9 cellular contexts compared by ENCODE assay signal in genomic region chr9:124010665-124011321, GRCh38. TPM values are rescaled to one million over a fixed set of nuclear protein-coding genes. Genes with fewer than 3 reads are reported as not detected.
A peak's percentile ranks its signal among the peaks of the same experiment; 100 is the strongest.
DNase-seq lines count a peak whose midpoint lies in the region; ATAC-seq, FAIRE-seq and TF ChIP-seq lines count a peak whose summit lies in the region.
"Had no signal": no experiment of that assay in that cellular context is flagged by ENCODE, and none has a peak within 500 bp of the region (broad histone marks: within the 10 kb centered on the region; RNA-seq: fewer than 3 reads in every experiment).

No MANE protein-coding gene starts in this region.

- no peaks in the 10 kb centered on the region for H3K9me3 Mint-ChIP-seq in activated T-helper 17 cell treated with anti-CD3 and anti-CD28 coated beads, Interleukin-2, amount 50 U/mL, for 72 hours

- no peak for TF ChIP-seq POLR2A in HepG2 (IDR thresholded peaks at IDR 0.05; ENCODE audit: insufficient read depth in 1 of 2, low read depth in 2 of 2, low read length in 2 of 2)

- H3K4me1 ChIP-seq in ACC112 (ENCODE audit: control insufficient read depth, insufficient read depth, low read length, unreplicated experiment) (no peaks in the 10 kb centered on the region), GM23248 (ENCODE audit: insufficient read depth) (no peaks in the 10 kb centered on the region), HepG2 (ENCODE audit: insufficient read depth, low read length) (peaks cover 19% of the 10 kb centered on the region)

- intact Hi-C loops in HepG2 (cut with micrococcal nuclease; ENCODE audit: unreplicated experiment): no loop called here

- H4K20me1 ChIP-seq in GM23248 (ENCODE audit: insufficient read depth): no peaks in the 10 kb centered on the region
- H4K20me1 ChIP-seq in HepG2 (ENCODE audit: insufficient read depth, low read length): peaks cover 14% of the 10 kb centered on the region; the same call in 1 of the 2 replicates

- peak overlapping the region; percentile 66 for H3K4me3 ChIP-seq in ACC112 (ENCODE audit: low read depth, low read length)
- H3K4me3 ChIP-seq in GM23248: peak overlapping the region; percentile 71
- peak overlapping the region in 1 of 3 experiments; percentile 27; a peak in 1 of 6 replicates for H3K4me3 ChIP-seq in HepG2 (replicated peaks in 1 of 3; ENCODE audit: insufficient read depth in 1 of 3, low read depth in 2 of 3, low read length in 3 of 3)

- peak overlapping the region; percentile 86 for H3K4me2 ChIP-seq in GM23248 (ENCODE audit: unreplicated experiment)
- no peak overlapping the region; the same call in 1 of the 2 replicates for H3K4me2 ChIP-seq in HepG2 (ENCODE audit: low read depth, low read length)

- H3K9me3 ChIP-seq in GM23248 (ENCODE audit: low read depth): no peaks in the 10 kb centered on the region
- no peaks in the 10 kb centered on the region for H3K9me3 ChIP-seq in HepG2 (ENCODE audit: low read length)

- no peak for FAIRE-seq in HepG2 (lab: Jason Lieb, UNC)

- POLR2A ChIA-PET in HepG2 (lab: Yijun Ruan, JAX): no interaction called here

- no peaks in the 10 kb centered on the region for H3K36me3 ChIP-seq in ACC112 (ENCODE audit: insufficient read depth, low read length)
- no peaks in the 10 kb centered on the region for H3K36me3 ChIP-seq in GM23248 (ENCODE audit: low read depth)
- H3K36me3 ChIP-seq in HepG2 (replicated peaks in 1 of 2; ENCODE audit: control insufficient read depth in 1 of 2, insufficient read depth in 2 of 2, low read length in 2 of 2): no peaks in the 10 kb centered on the region

- in situ Hi-C loops in GM23248 (cut with MboI): no loop called here
- in situ Hi-C loops in HepG2 (cut with HindIII; ENCODE audit: extremely low pct_ligation_motif_present, low pct_unique_long_range_greater_than_20kb): no loop called here

- H3K9ac ChIP-seq in GM23248 (no peak overlapping the region), HepG2 (ENCODE audit: insufficient read depth, low read depth, low read length) (no peak overlapping the region)

- H2AFZ ChIP-seq in ACC112 (ENCODE audit: low read length, unreplicated experiment): peak overlapping the region; percentile 17
- H2AFZ ChIP-seq in GM23248: peak overlapping the region; percentile 72
- H2AFZ ChIP-seq in HepG2 (ENCODE audit: low read length): no peak overlapping the region

- peak overlapping the region; percentile 23 for H3K4me3 Mint-ChIP-seq in activated T-helper 17 cell treated with anti-CD3 and anti-CD28 coated beads, Interleukin-2, amount 50 U/mL, for 72 hours

- H3K79me2 ChIP-seq in ACC112 (ENCODE audit: control insufficient read depth, insufficient read depth, low read length, unreplicated experiment): no peaks in the 10 kb centered on the region
- H3K79me2 ChIP-seq in GM23248 (ENCODE audit: insufficient read depth): no peaks in the 10 kb centered on the region
- no peaks in the 10 kb centered on the region for H3K79me2 ChIP-seq in HepG2 (ENCODE audit: insufficient read depth, low read length)

- 18 to 20% methylated on average over 34 of the region's 34 CpGs for WGBS in GM23248 (ENCODE audit: low coverage in 1 of 2, low lambda C conversion rate in 2 of 2, missing lambda C conversion rate in 2 of 2), 2 experiments
- 27% methylated on average over 8 of the region's 34 CpGs for WGBS in HepG2 (ENCODE audit: low lambda C conversion rate)

- H3F3A ChIP-seq in GM23248 (ENCODE audit: insufficient read depth): no peaks in the 10 kb centered on the region

- no peaks in the 10 kb centered on the region for H3K4me1 Mint-ChIP-seq in activated T-helper 17 cell treated with anti-CD3 and anti-CD28 coated beads, Interleukin-2, amount 50 U/mL, for 72 hours

- TF ChIP-seq RAD21 in HepG2 (CRISPR knock-in tag; IDR thresholded peaks at IDR 0.05): no peak

- H3K27ac ChIP-seq in ACC112 (ENCODE audit: low read depth, low read length): no peak overlapping the region
- no peak overlapping the region for H3K27ac ChIP-seq in GM23248
- H3K27ac ChIP-seq in HepG2 (ENCODE audit: extremely low read length, insufficient read depth, low read length): no peak overlapping the region

- H3K9me2 ChIP-seq in GM23248 (ENCODE audit: insufficient read depth): no peaks in the 10 kb centered on the region

- H3K27me3 ChIP-seq in ACC112 (ENCODE audit: insufficient read depth, low read length) (peaks cover 96% of the 10 kb centered on the region), GM23248 (replicated peaks; ENCODE audit: insufficient read depth) (peaks cover 68% of the 10 kb centered on the region), HepG2 (ENCODE audit: control insufficient read depth in 1 of 2, insufficient read depth in 2 of 2, low read length in 2 of 2) (peaks cover 31 to 90% of the 10 kb centered on the region in 2 experiments)

- DNase-seq in GM23248 (peak; percentile 67), HepG2 (ENCODE audit: low spot score) (no peak), LoVo (ENCODE audit: low spot score) (no peak)
- DNase-seq in activated effector memory CD4-positive, alpha-beta T cell treated with anti-CD3 and anti-CD28 coated beads, Interleukin-2, amount 50 U/mL, for 16 hours: no peak

- no peak overlapping the region for H3K27ac Mint-ChIP-seq in activated T-helper 17 cell treated with anti-CD3 and anti-CD28 coated beads, Interleukin-2, amount 50 U/mL, for 72 hours

- CTCF ChIA-PET in HepG2 (lab: Yijun Ruan, JAX; ENCODE audit: low intra/inter-chr PET ratio, low total read pairs): no interaction called here

- peaks cover 62% of the 10 kb centered on the region for H3K27me3 Mint-ChIP-seq in activated T-helper 17 cell treated with anti-CD3 and anti-CD28 coated beads, Interleukin-2, amount 50 U/mL, for 72 hours

- TF ChIP-seq CTCF in HepG2 (CRISPR knock-in tag; IDR thresholded peaks at IDR 0.05): no peak

- BruUV-seq in HepG2 (replicated peaks; lab: Mats Ljungman, UMichigan): no TSS peak

- peaks cover 20% of the 10 kb centered on the region for H3K36me3 Mint-ChIP-seq in activated T-helper 17 cell treated with anti-CD3 and anti-CD28 coated beads, Interleukin-2, amount 50 U/mL, for 72 hours (ENCODE audit: low read depth)

- ATAC-seq in activated T-helper 17 cell treated with anti-CD3 and anti-CD28 coated beads, Interleukin-2, amount 50 U/mL, for 72 hours (replicated peaks): no peak
- peak; percentile 55 for ATAC-seq in HepG2
- ATAC-seq in HG03460 (IDR thresholded peaks at IDR 0.05; ENCODE audit: unreplicated experiment): no peak
- ATAC-seq in HG02588 (IDR thresholded peaks at IDR 0.05; ENCODE audit: unreplicated experiment): no peak

- no peak for TF ChIP-seq EP300 in HepG2 (IDR thresholded peaks at IDR 0.05; ENCODE audit: low read depth in 2 of 2, low read length in 2 of 2)
- no peak for TF ChIP-seq EP300 in HepG2 (CRISPR knock-in tag; IDR thresholded peaks at IDR 0.05; ENCODE audit: borderline replicate concordance)

TF ChIP-seq in HepG2, 621 proteins besides CTCF, POLR2A, EP300 and RAD21 (continues in another document):
- TF ChIP-seq NFKB2 (CRISPR knock-in tag; IDR thresholded peaks at IDR 0.05; ENCODE audit: borderline replicate concordance) (no peak), TAF15 (IDR thresholded peaks at IDR 0.05; ENCODE audit: low read depth, low read length, poor library complexity, severe bottlenecking) (no peak), SMAD1 (CRISPR knock-in tag; IDR thresholded peaks at IDR 0.05; ENCODE audit: borderline replicate concordance, low read depth) (no peak), ZNF382 (CRISPR knock-in tag; IDR thresholded peaks at IDR 0.05; ENCODE audit: borderline replicate concordance) (no peak), ZSCAN12 (CRISPR knock-in tag; IDR thresholded peaks at IDR 0.05) (no peak), BORCS8-MEF2B (CRISPR knock-in tag; IDR thresholded peaks at IDR 0.05) (no peak), EZH2 (conservative IDR thresholded peaks at IDR 0.05; ENCODE audit: low read depth, low read length) (peak; percentile 57; the same call in 1 of the 2 replicates), HNF4G (IDR thresholded peaks at IDR 0.05; ENCODE audit: borderline replicate concordance, low read depth, low read length) (no peak), HNF4G (CRISPR knock-in tag; IDR thresholded peaks at IDR 0.05; ENCODE audit: borderline replicate concordance, low read depth) (no peak), ZNF564 (CRISPR knock-in tag; IDR thresholded peaks at IDR 0.05) (no peak)

RNA-seq across cellular contexts. Expression of gene LHX2, which starts 0.8 kb away (rescaled TPM):
- total RNA-seq in GM23248 (2014; rRNA removed; shearing (Covaris generic)): not detected in 2 replicates
- polyA plus RNA-seq in GM23248 (2016; fragmentation: Nextera tagmentation; extraction: Ambion mirVana): not detected in 2 replicates
- not detected for total RNA-seq in activated T-helper 17 cell treated with anti-CD3 and anti-CD28 coated beads, Interleukin-2, amount 50 U/mL, for 72 hours
- not detected in 2 replicates for total RNA-seq in HepG2 (2016; rRNA removed; fragmentation: Illumina TruSeq; extraction: Trizol)
- total RNA-seq in HepG2 (2016; cell fraction: cytosol; rRNA removed; fragmentation: Illumina TruSeq; extraction: Trizol; ENCODE audit: low read depth): not detected in 2 replicates
- not detected in 2 replicates for total RNA-seq in HepG2 (2016; cell fraction: insoluble cytoplasmic fraction; rRNA removed; fragmentation: Illumina TruSeq; extraction: Trizol)
- total RNA-seq in HepG2 (2016; cell fraction: membrane; rRNA removed; fragmentation: Illumina TruSeq; extraction: Trizol): not detected in 2 replicates
- not detected in 2 replicates for total RNA-seq in HepG2 (2016; cell fraction: nucleus; rRNA removed; fragmentation: Illumina TruSeq; extraction: Trizol)
- polyA plus RNA-seq in HepG2 (2011; rRNA removed): not detected in 2 replicates
- not detected in 2 replicates for polyA plus RNA-seq in HepG2 (2011; cell fraction: cytosol; rRNA removed)
- polyA plus RNA-seq in HepG2 (2011; cell fraction: nucleus; rRNA removed): 0.12 TPM in 1 of 2 replicates, not detected in the other
- polyA plus RNA-seq in HepG2 (2012): not detected in 2 replicates
- not detected in 2 replicates for polyA plus RNA-seq in HepG2 (2016; cell fraction: cytosol; fragmentation: Illumina TruSeq; extraction: Trizol; ENCODE audit: low read depth)
- polyA plus RNA-seq in HepG2 (2016; cell fraction: insoluble cytoplasmic fraction; fragmentation: Illumina TruSeq; extraction: Trizol; ENCODE audit: low read depth): not detected in 2 replicates
- not detected in 2 replicates for polyA plus RNA-seq in HepG2 (2016; cell fraction: membrane; fragmentation: Illumina TruSeq; extraction: Trizol; ENCODE audit: low read depth)
- not detected in 2 replicates for polyA plus RNA-seq in HepG2 (2016; cell fraction: nucleus; fragmentation: Illumina TruSeq; extraction: Trizol; ENCODE audit: insufficient read depth, low read depth)
- polyA minus RNA-seq in HepG2 (2011; rRNA and poly(A)+ RNA removed; ENCODE audit: low replicate concordance): 16.6 TPM in 1 of 2 replicates, not detected in the other
- polyA minus RNA-seq in HepG2 (2011; cell fraction: cytosol; rRNA and poly(A)+ RNA removed): 0.44 TPM in 1 of 2 replicates, not detected in the other
- polyA minus RNA-seq in HepG2 (2011; cell fraction: nucleus; rRNA and poly(A)+ RNA removed): not detected in 2 replicates
- total RNA-seq: T-helper 2 cell treated with Interferon-gamma antibody and Interleukin-4, amounts not matched to agents 100 ng/mL and 5 ng/mL, for 36 hours had no signal
